16 cellular contexts compared by ENCODE assay signal in genomic region chr20:10357061-10357708, GRCh38.
"Had no signal": no experiment of that assay in that cellular context is flagged by ENCODE, and none has a peak within 500 bp of the region (broad histone marks: within the 10 kb centered on the region; RNA-seq: fewer than 3 reads in every experiment).

No MANE protein-coding gene starts in this region.

- H3K4me1 Mint-ChIP-seq: activated B cell treated with CpG ODN at 0.5 μM for 24 hours had no signal

- ATAC-seq: activated naive CD8-positive, alpha-beta T cell treated with anti-CD3 and anti-CD28 coated beads, Interleukin-2, amount 50 U/mL, for 24 hours; gastroesophageal sphincter; heart right ventricle; left lung had no signal

- H3K27ac Mint-ChIP-seq: activated B cell treated with CpG ODN at 0.5 μM for 24 hours; activated CD4-positive, alpha-beta T cell treated with anti-CD3 and anti-CD28 coated beads, Interleukin-2, amount 10 ng/mL, durations not matched to agents 24 days and 14 days; activated naive CD8-positive, alpha-beta T cell treated with anti-CD3 and anti-CD28 coated beads, Interleukin-2, amount 50 U/mL, for 24 hours; endodermal cell had no signal

- FAIRE-seq: urothelium cell line had no signal

- H3K27me3 ChIP-seq: ascending aorta, dorsolateral prefrontal cortex, gastroesophageal sphincter, heart right ventricle, left lung, stomach, testis had no signal

- H3K9me3 ChIP-seq: ascending aorta, gastroesophageal sphincter, heart right ventricle, left lung, psoas muscle, stomach, testis had no signal

- H3K4me3 ChIP-seq: ascending aorta, dorsolateral prefrontal cortex, gastroesophageal sphincter, heart right ventricle, left lung, psoas muscle, stomach, testis had no signal

- H3K36me3 ChIP-seq: ascending aorta, gastroesophageal sphincter, heart right ventricle, left lung, stomach had no signal

- H3K4me1 ChIP-seq: gastroesophageal sphincter, left lung, testis had no signal

- H3K27ac ChIP-seq: dorsolateral prefrontal cortex, gastroesophageal sphincter, heart right ventricle, left lung, psoas muscle, stomach, testis had no signal

- H3K9me3 Mint-ChIP-seq: activated naive CD8-positive, alpha-beta T cell treated with anti-CD3 and anti-CD28 coated beads, Interleukin-2, amount 50 U/mL, for 24 hours; endodermal cell had no signal

- DNase-seq: activated B cell treated with CpG ODN at 0.5 μM for 24 hours; activated CD4-positive, alpha-beta T cell treated with anti-CD3 and anti-CD28 coated beads, Interleukin-2, amount 10 ng/mL, durations not matched to agents 24 days and 14 days; activated CD8-positive, alpha-beta memory T cell treated with anti-CD3 and anti-CD28 coated beads for 24 hours; activated naive CD4-positive, alpha-beta T cell treated with Interleukin-2 at 50 U/mL for 16 hours; activated naive CD8-positive, alpha-beta T cell treated with anti-CD3 and anti-CD28 coated beads, Interleukin-2, amount 50 U/mL, for 24 hours; dorsolateral prefrontal cortex; endodermal cell; heart right ventricle; left lung; psoas muscle; stimulated activated CD4-positive, alpha-beta T cell treated with anti-CD3 and anti-CD28 coated beads, Interleukin-1b, Interleukin-23, amount 100 ng/mL, for 48 hours; stomach; testis had no signal

- H3K4me3 Mint-ChIP-seq: activated B cell treated with CpG ODN at 0.5 μM for 24 hours; activated CD4-positive, alpha-beta T cell treated with anti-CD3 and anti-CD28 coated beads, Interleukin-2, amount 10 ng/mL, durations not matched to agents 24 days and 14 days; activated naive CD8-positive, alpha-beta T cell treated with anti-CD3 and anti-CD28 coated beads, Interleukin-2, amount 50 U/mL, for 24 hours; endodermal cell had no signal
